In genomic region chr14:59377485-59377884, GRCh38 we compare ENCODE assay signal across 16 cellular contexts.
DNase-seq lines count a peak whose midpoint lies in the region; ATAC-seq and TF ChIP-seq lines count a peak whose summit lies in the region.
"Had no signal": no experiment of that assay in that cellular context is flagged by ENCODE, and none has a peak within 500 bp of the region (broad histone marks: within the 10 kb centered on the region; RNA-seq: fewer than 3 reads in every experiment).

No MANE protein-coding gene starts in this region.

- peak; percentile 52 for ATAC-seq in left ventricle myocardium superior
- no peak for ATAC-seq in activated CD8-positive, alpha-beta memory T cell treated with anti-CD3 and anti-CD28 coated beads, Interleukin-2, amount 10 ng/mL, durations not matched to agents 7 days and 5 days
- no peak for ATAC-seq in HG02571 (IDR thresholded peaks at IDR 0.05; ENCODE audit: unreplicated experiment)
- no peak for ATAC-seq in HG03565 (IDR thresholded peaks at IDR 0.05; ENCODE audit: unreplicated experiment)
- ATAC-seq: stimulated activated naive CD8-positive, alpha-beta T cell treated with anti-CD3 and anti-CD28 coated beads, Interleukin-15, Interleukin-2, amounts not matched to agents 100 U/mL and 50 U/mL, for 24 hours had no signal

- peaks cover 46% of the 10 kb centered on the region for H3K4me1 Mint-ChIP-seq in nephron progenitor cell
- H3K4me1 Mint-ChIP-seq in activated CD8-positive, alpha-beta memory T cell treated with anti-CD3 and anti-CD28 coated beads, Interleukin-2, amount 10 ng/mL, durations not matched to agents 7 days and 5 days: no peaks in the 10 kb centered on the region

- intact Hi-C loops in left ventricle myocardium superior (cut with micrococcal nuclease): loop anchor here (10.0 kb wide), 1 partner anchor 47 kb away; no protein-coding TSS in a partner anchor
- intact Hi-C loops in transverse colon (cut with DNase I; ENCODE audit: low total_unique reads): no loop called here

- H3K4me3 Mint-ChIP-seq in nephron progenitor cell: peak overlapping the region; percentile 24
- no peak overlapping the region for H3K4me3 Mint-ChIP-seq in activated CD8-positive, alpha-beta memory T cell treated with anti-CD3 and anti-CD28 coated beads, Interleukin-2, amount 10 ng/mL, durations not matched to agents 7 days and 5 days
- H3K4me3 Mint-ChIP-seq: activated naive CD8-positive, alpha-beta T cell treated with anti-CD3 and anti-CD28 coated beads, Interleukin-2, amount 10 ng/mL, durations not matched to agents 7 days and 5 days had no signal

- no peak for TF ChIP-seq EP300 in transverse colon (IDR thresholded peaks at IDR 0.05; ENCODE audit: low read depth)

- H3K36me3 Mint-ChIP-seq in nephron progenitor cell (ENCODE audit: low read depth): peaks cover 31% of the 10 kb centered on the region
- peaks cover 1% of the 10 kb centered on the region for H3K36me3 Mint-ChIP-seq in activated CD8-positive, alpha-beta memory T cell treated with anti-CD3 and anti-CD28 coated beads, Interleukin-2, amount 10 ng/mL, durations not matched to agents 7 days and 5 days

- CTCF ChIA-PET in activated CD8-positive, alpha-beta memory T cell treated with anti-CD3 and anti-CD28 coated beads, Interleukin-2, amount 10 ng/mL, durations not matched to agents 7 days and 5 days (lab: Charles Lee): no interaction called here

- H3K9me3 Mint-ChIP-seq in nephron progenitor cell: peaks cover 23% of the 10 kb centered on the region
- H3K9me3 Mint-ChIP-seq in activated CD8-positive, alpha-beta memory T cell treated with anti-CD3 and anti-CD28 coated beads, Interleukin-2, amount 10 ng/mL, durations not matched to agents 7 days and 5 days (ENCODE audit: low read depth): peaks cover 2% of the 10 kb centered on the region

- H3K9me3 ChIP-seq in transverse colon: no peaks in the 10 kb centered on the region

- no peak overlapping the region for H3K4me3 ChIP-seq in transverse colon
- H3K4me3 ChIP-seq: cardiac muscle cell had no signal

- H3K27ac Mint-ChIP-seq in nephron progenitor cell: peak overlapping the region; percentile 97
- no peak overlapping the region for H3K27ac Mint-ChIP-seq in activated CD8-positive, alpha-beta memory T cell treated with anti-CD3 and anti-CD28 coated beads, Interleukin-2, amount 10 ng/mL, durations not matched to agents 7 days and 5 days
- H3K27ac Mint-ChIP-seq: activated naive CD8-positive, alpha-beta T cell treated with anti-CD3 and anti-CD28 coated beads, Interleukin-2, amount 10 ng/mL, durations not matched to agents 7 days and 5 days had no signal

- no peaks in the 10 kb centered on the region for H3K27me3 Mint-ChIP-seq in nephron progenitor cell (ENCODE audit: low read depth, poor library complexity)
- H3K27me3 Mint-ChIP-seq in activated CD8-positive, alpha-beta memory T cell treated with anti-CD3 and anti-CD28 coated beads, Interleukin-2, amount 10 ng/mL, durations not matched to agents 7 days and 5 days: peaks cover 51% of the 10 kb centered on the region

- DNase-seq in amniotic epithelial cell (ENCODE audit: low read depth) (peak; percentile 24), left ventricle myocardium superior (no peak), nephron progenitor cell (peak; percentile 30), transverse colon (no peak), KBM-7 (no peak)
- DNase-seq in activated CD8-positive, alpha-beta memory T cell treated with anti-CD3 and anti-CD28 coated beads, Interleukin-2, amount 10 ng/mL, durations not matched to agents 7 days and 5 days: no peak
- DNase-seq: activated CD4-positive, alpha-beta T cell treated with anti-CD3 and anti-CD28 coated beads, Interleukin-2, amount 50 U/mL, for 48 hours; activated naive CD8-positive, alpha-beta T cell treated with anti-CD3 and anti-CD28 coated beads, Interleukin-2, amount 10 ng/mL, durations not matched to agents 7 days and 5 days; COR-L47; effector memory CD4-positive, alpha-beta T cell; mesendoderm; NCI-H1092 treated with DMSO at 0.1 percent for 48 hours; stimulated activated naive CD8-positive, alpha-beta T cell treated with anti-CD3 and anti-CD28 coated beads, Interleukin-15, Interleukin-2, amounts not matched to agents 100 U/mL and 50 U/mL, for 24 hours had no signal

- no peak for TF ChIP-seq POLR2A in transverse colon (IDR thresholded peaks at IDR 0.05)

- TF ChIP-seq CTCF in nephron progenitor cell (IDR thresholded peaks at IDR 0.05): no peak
- no peak for TF ChIP-seq CTCF in transverse colon (IDR thresholded peaks at IDR 0.05)

- H3K27ac ChIP-seq in transverse colon: peak overlapping the region; percentile 60 to 75 (median 70)
- H3K27ac ChIP-seq: cardiac muscle cell had no signal

- no peaks in the 10 kb centered on the region for H3K27me3 ChIP-seq in transverse colon
- H3K27me3 ChIP-seq: cardiac muscle cell had no signal

- peaks cover 0 to 26% (median 11%) of the 10 kb centered on the region in 4 donors for H3K4me1 ChIP-seq in transverse colon

- WGBS in transverse colon (ENCODE audit: low coverage in 1 of 2), 2 donors: 79% methylated on average over 3 of the region's 3 CpGs; no CpG with 5 or more reads in 1 of the 2 donors

- H3K36me3 ChIP-seq in transverse colon: no peaks in the 10 kb centered on the region
- H3K36me3 ChIP-seq: cardiac muscle cell had no signal

- in situ Hi-C loops in transverse colon (cut with MboI; ENCODE audit: low pct_ligation_motif_present in 1 of 4, low pct_unique_long_range_greater_than_20kb in 1 of 4, low sequenced_read_pairs in 3 of 4) (no loop called here), KBM-7 (cut with MboI; ENCODE audit: low pct_unique_long_range_greater_than_20kb, low sequenced_read_pairs) (no loop called here)

Comparison
In these comparisons a context has a peak if more than half of its experiments do, and no peak if none do; other contexts are left out.
1. DNase-seq: peak in amniotic epithelial cell (single experiment) and nephron progenitor cell (single experiment); none in left ventricle myocardium superior (single experiment), transverse colon (single experiment), activated CD8-positive, alpha-beta memory T cell treated with anti-CD3 and anti-CD28 coated beads, Interleukin-2, amount 10 ng/mL, durations not matched to agents 7 days and 5 days (single experiment) and KBM-7 (single experiment).